In the genomic region with DNA sequence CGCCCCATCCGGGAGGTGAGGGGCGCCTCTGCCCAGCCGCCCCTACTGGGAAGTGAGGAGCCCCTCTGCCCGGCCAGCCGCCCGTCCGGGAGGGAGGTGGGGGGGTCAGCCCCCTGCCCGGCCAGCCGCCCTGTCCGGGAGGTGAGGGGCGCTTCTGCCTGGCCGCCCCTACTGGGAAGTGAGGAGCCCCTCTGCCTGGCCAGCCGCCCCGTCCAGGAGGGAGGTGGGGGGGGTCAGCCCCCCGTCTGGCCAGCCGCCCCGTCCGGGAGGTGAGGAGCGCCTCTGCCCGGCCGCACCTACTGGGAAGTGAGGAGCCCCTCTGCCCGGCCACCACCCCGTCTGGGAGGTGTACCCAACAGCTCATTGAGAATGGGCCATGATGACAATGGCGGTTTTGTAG, we compare ENCODE assay signal across 13 cellular contexts. TPM values are rescaled to one million over a fixed set of nuclear protein-coding genes. Genes with fewer than 3 reads are reported as not detected.
"Had no signal": no experiment of that assay in that cellular context is flagged by ENCODE, and none has a peak within 500 bp of the region (broad histone marks: within the 10 kb centered on the region; RNA-seq: fewer than 3 reads in every experiment).

No MANE protein-coding gene starts in this region.

RNA-seq across cellular contexts. Expression of gene CDK5R2, which starts 27.7 kb away (rescaled TPM):
- total RNA-seq: subcutaneous adipose tissue, suprapubic skin, thoracic aorta, tibial nerve, upper lobe of left lung, upper lobe of right lung, ureter, uterus had no signal

RNA-seq across cellular contexts. Expression of gene WNT10A, which starts 51.1 kb away (rescaled TPM):
- total RNA-seq: subcutaneous adipose tissue, temporal lobe had no signal

RNA-seq across cellular contexts. Expression of gene FEV, which starts 53.2 kb away (rescaled TPM):
- total RNA-seq: subcutaneous adipose tissue, suprapubic skin, temporal lobe, testis, thoracic aorta, thyroid gland, tibial nerve, upper lobe of left lung, upper lobe of right lung, ureter, urinary bladder, uterus, vagina had no signal
